8 cellular contexts compared by ENCODE assay signal in the genomic region with DNA sequence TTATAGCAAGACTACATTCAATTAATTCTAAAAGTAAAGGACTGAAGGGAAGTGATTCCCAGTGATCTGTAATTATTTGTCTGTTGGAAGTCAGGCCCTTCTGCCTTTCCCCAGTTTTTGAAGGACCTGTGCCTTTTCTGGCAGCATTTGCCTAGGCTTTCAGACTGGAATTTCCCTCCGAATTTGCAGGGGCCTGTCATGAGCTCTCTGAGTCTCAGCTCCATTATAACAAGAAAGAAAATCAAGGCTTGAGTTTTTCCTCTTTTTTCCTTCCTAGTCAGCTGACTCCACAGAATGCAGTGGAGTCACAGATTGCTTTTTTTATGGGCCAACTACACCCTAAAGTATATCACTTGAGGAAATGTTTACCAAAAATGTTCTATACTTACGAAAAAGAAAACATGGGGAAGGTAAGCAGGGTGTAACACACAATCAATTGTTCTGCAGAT. TPM values are rescaled to one million over a fixed set of nuclear protein-coding genes. Genes with fewer than 3 reads are reported as not detected.
DNase-seq lines count a peak whose midpoint lies in the region; ATAC-seq and TF ChIP-seq lines count a peak whose summit lies in the region.

No MANE protein-coding gene starts in this region.

- H3K79me2 ChIP-seq in KMS-11 (ENCODE audit: insufficient read depth, low read depth): no peaks in the 10 kb centered on the region

- no peak for ATAC-seq in sciatic nerve

- H3K4me1 ChIP-seq in KMS-11 (ENCODE audit: low read depth, poor library complexity, severe bottlenecking) (peaks cover 16% of the 10 kb centered on the region), breast epithelium (no peaks in the 10 kb centered on the region), mononuclear cell (ENCODE audit: insufficient read depth, low read length) (peaks cover 10% of the 10 kb centered on the region)

- no peak for DNase-seq in AG09309 (ENCODE audit: low read depth)
- DNase-seq in breast epithelium (ENCODE audit: low spot score in 2 of 2): no peak
- no peak for DNase-seq in COLO668 (lab: John Stamatoyannopoulos, UW; ENCODE audit: unreplicated experiment)
- no peak for DNase-seq in occipital lobe (lab: John Stamatoyannopoulos, UW)
- DNase-seq in NCI-H1930 (lab: John Stamatoyannopoulos, UW): no peak
- no peak for DNase-seq in sciatic nerve (ENCODE audit: low spot score)

- peak overlapping the region; percentile 46; the same call in 1 of the 2 replicates for H3K9ac ChIP-seq in KMS-11

- H3K36me3 ChIP-seq in KMS-11 (ENCODE audit: insufficient read depth) (no peaks in the 10 kb centered on the region), breast epithelium (no peaks in the 10 kb centered on the region)

- H3K4me2 ChIP-seq in KMS-11: peak overlapping the region; percentile 72

- TF ChIP-seq CTCF in AG09309 (IDR thresholded peaks at IDR 0.05; ENCODE audit: control insufficient read depth, insufficient read depth, low read depth, low read length, missing control alignments): no peak
- TF ChIP-seq CTCF in KMS-11 (conservative IDR thresholded peaks at IDR 0.05; ENCODE audit: low read depth, low read length): no peak
- TF ChIP-seq CTCF in breast epithelium (IDR thresholded peaks at IDR 0.05): no peak

- no peaks in the 10 kb centered on the region for H4K20me1 ChIP-seq in KMS-11 (ENCODE audit: insufficient read depth)

- TF ChIP-seq POLR2A in breast epithelium (IDR thresholded peaks at IDR 0.05): no peak

- H3K27ac ChIP-seq in KMS-11 (peak overlapping the region; percentile 6; the same call in 1 of the 2 replicates), breast epithelium (no peak overlapping the region)

- H3K9me3 ChIP-seq in breast epithelium: no peaks in the 10 kb centered on the region
- H3K9me3 ChIP-seq in mononuclear cell (ENCODE audit: low read depth, low read length): no peaks in the 10 kb centered on the region

- intact Hi-C loops in breast epithelium (cut with DNase I; ENCODE audit: low total_unique reads) (no loop called here), sciatic nerve (cut with DNase I) (no loop called here)

- H3K27me3 ChIP-seq in KMS-11 (ENCODE audit: insufficient read depth, low read depth) (no peaks in the 10 kb centered on the region), breast epithelium (peaks cover 0 to 55% of the 10 kb centered on the region in 2 donors), mononuclear cell (ENCODE audit: insufficient read depth, low read length) (peaks cover 65% of the 10 kb centered on the region)

- H2AFZ ChIP-seq in KMS-11 (ENCODE audit: low read depth): peak overlapping the region; percentile 94

- peak overlapping the region; percentile 44 for H3K4me3 ChIP-seq in AG09309 (ENCODE audit: control insufficient read depth, low read depth, low read length)
- H3K4me3 ChIP-seq in KMS-11 (IDR thresholded peaks at IDR 0.05; ENCODE audit: insufficient read depth, low read depth, low read length): peak overlapping the region; percentile 97
- peak overlapping the region; percentile 36 to 61 (median 40) for H3K4me3 ChIP-seq in breast epithelium
- peak overlapping the region; percentile 1 for H3K4me3 ChIP-seq in mononuclear cell (ENCODE audit: low read length)

RNA-seq across cellular contexts. Expression of gene NR5A2, which starts 1.1 kb away (rescaled TPM):
- 1 to 10 TPM; 4.1 to 5.6 (median 4.9) TPM for total RNA-seq in breast epithelium
- total RNA-seq in mononuclear cell: not detected
- 0.31 TPM for total RNA-seq in occipital lobe
- total RNA-seq in sciatic nerve: 6.9 TPM

Comparison
In these comparisons a context has a peak if more than half of its experiments do, and no peak if none do; other contexts are left out.
1. H3K4me3 ChIP-seq: peak in every context shown above with its lines; median percentile 97 in KMS-11; 44 in AG09309; 40 in breast epithelium; 1 in mononuclear cell.